Comparison of ENCODE assay signal across 1 cellular context in genomic region chr12:109477185-109477962, GRCh38.
TF ChIP-seq lines count a peak whose summit lies in the region.

A gene with protein sequence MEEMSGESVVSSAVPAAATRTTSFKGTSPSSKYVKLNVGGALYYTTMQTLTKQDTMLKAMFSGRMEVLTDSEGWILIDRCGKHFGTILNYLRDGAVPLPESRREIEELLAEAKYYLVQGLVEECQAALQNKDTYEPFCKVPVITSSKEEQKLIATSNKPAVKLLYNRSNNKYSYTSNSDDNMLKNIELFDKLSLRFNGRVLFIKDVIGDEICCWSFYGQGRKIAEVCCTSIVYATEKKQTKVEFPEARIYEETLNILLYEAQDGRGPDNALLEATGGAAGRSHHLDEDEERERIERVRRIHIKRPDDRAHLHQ (minus strand): TSS chr12:109477300. CDS start chr12:109477262, 38 bp downstream.
A gene with protein sequence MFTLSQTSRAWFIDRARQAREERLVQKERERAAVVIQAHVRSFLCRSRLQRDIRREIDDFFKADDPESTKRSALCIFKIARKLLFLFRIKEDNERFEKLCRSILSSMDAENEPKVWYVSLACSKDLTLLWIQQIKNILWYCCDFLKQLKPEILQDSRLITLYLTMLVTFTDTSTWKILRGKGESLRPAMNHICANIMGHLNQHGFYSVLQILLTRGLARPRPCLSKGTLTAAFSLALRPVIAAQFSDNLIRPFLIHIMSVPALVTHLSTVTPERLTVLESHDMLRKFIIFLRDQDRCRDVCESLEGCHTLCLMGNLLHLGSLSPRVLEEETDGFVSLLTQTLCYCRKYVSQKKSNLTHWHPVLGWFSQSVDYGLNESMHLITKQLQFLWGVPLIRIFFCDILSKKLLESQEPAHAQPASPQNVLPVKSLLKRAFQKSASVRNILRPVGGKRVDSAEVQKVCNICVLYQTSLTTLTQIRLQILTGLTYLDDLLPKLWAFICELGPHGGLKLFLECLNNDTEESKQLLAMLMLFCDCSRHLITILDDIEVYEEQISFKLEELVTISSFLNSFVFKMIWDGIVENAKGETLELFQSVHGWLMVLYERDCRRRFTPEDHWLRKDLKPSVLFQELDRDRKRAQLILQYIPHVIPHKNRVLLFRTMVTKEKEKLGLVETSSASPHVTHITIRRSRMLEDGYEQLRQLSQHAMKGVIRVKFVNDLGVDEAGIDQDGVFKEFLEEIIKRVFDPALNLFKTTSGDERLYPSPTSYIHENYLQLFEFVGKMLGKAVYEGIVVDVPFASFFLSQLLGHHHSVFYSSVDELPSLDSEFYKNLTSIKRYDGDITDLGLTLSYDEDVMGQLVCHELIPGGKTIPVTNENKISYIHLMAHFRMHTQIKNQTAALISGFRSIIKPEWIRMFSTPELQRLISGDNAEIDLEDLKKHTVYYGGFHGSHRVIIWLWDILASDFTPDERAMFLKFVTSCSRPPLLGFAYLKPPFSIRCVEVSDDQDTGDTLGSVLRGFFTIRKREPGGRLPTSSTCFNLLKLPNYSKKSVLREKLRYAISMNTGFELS (plus strand): TSS chr12:109477634. CDS start chr12:109483552, 5,918 bp downstream.

TF ChIP-seq in GM23338, 12 proteins besides CTCF, POLR2A, EP300 and RAD21 (continued from another document):
- TF ChIP-seq, protein P1, sequence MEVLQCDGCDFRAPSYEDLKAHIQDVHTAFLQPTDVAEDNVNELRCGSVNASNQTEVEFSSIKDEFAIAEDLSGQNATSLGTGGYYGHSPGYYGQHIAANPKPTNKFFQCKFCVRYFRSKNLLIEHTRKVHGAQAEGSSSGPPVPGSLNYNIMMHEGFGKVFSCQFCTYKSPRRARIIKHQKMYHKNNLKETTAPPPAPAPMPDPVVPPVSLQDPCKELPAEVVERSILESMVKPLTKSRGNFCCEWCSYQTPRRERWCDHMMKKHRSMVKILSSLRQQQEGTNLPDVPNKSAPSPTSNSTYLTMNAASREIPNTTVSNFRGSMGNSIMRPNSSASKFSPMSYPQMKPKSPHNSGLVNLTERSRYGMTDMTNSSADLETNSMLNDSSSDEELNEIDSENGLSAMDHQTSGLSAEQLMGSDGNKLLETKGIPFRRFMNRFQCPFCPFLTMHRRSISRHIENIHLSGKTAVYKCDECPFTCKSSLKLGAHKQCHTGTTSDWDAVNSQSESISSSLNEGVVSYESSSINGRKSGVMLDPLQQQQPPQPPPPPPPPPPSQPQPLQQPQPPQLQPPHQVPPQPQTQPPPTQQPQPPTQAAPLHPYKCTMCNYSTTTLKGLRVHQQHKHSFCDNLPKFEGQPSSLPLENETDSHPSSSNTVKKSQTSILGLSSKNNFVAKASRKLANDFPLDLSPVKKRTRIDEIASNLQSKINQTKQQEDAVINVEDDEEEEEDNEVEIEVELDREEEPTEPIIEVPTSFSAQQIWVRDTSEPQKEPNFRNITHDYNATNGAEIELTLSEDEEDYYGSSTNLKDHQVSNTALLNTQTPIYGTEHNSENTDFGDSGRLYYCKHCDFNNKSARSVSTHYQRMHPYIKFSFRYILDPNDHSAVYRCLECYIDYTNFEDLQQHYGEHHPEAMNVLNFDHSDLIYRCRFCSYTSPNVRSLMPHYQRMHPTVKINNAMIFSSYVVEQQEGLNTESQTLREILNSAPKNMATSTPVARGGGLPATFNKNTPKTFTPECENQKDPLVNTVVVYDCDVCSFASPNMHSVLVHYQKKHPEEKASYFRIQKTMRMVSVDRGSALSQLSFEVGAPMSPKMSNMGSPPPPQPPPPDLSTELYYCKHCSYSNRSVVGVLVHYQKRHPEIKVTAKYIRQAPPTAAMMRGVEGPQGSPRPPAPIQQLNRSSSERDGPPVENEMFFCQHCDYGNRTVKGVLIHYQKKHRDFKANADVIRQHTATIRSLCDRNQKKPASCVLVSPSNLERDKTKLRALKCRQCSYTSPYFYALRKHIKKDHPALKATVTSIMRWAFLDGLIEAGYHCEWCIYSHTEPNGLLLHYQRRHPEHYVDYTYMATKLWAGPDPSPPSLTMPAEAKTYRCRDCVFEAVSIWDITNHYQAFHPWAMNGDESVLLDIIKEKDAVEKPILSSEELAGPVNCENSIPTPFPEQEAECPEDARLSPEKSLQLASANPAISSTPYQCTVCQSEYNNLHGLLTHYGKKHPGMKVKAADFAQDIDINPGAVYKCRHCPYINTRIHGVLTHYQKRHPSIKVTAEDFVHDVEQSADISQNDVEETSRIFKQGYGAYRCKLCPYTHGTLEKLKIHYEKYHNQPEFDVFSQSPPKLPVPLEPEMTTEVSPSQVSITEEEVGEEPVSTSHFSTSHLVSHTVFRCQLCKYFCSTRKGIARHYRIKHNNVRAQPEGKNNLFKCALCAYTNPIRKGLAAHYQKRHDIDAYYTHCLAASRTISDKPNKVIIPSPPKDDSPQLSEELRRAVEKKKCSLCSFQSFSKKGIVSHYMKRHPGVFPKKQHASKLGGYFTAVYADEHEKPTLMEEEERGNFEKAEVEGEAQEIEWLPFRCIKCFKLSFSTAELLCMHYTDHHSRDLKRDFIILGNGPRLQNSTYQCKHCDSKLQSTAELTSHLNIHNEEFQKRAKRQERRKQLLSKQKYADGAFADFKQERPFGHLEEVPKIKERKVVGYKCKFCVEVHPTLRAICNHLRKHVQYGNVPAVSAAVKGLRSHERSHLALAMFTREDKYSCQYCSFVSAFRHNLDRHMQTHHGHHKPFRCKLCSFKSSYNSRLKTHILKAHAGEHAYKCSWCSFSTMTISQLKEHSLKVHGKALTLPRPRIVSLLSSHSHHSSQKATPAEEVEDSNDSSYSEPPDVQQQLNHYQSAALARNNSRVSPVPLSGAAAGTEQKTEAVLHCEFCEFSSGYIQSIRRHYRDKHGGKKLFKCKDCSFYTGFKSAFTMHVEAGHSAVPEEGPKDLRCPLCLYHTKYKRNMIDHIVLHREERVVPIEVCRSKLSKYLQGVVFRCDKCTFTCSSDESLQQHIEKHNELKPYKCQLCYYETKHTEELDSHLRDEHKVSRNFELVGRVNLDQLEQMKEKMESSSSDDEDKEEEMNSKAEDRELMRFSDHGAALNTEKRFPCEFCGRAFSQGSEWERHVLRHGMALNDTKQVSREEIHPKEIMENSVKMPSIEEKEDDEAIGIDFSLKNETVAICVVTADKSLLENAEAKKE (CRISPR knock-in tag; IDR thresholded peaks at IDR 0.05) = no peak
- TF ChIP-seq POLR2AphosphoS5 (IDR thresholded peaks at IDR 0.05; ENCODE audit: low read depth) (peak; percentile 80), ZNF114 (CRISPR knock-in tag; IDR thresholded peaks at IDR 0.05) (0 out of 2 replicates have a peak, but pooled peaks have one; percentile 62), CREB1 (CRISPR knock-in tag; IDR thresholded peaks at IDR 0.05; ENCODE audit: low read depth) (no peak; the same call in 1 of the 2 replicates), STAT1 (IDR thresholded peaks at IDR 0.05; ENCODE audit: unreplicated experiment) (no peak), EZH2 (IDR thresholded peaks at IDR 0.05; ENCODE audit: low read depth, unreplicated experiment) (no peak), EZH2phosphoT487 (IDR thresholded peaks at IDR 0.05; ENCODE audit: unreplicated experiment) (no peak)
- TF ChIP-seq, protein P2, sequence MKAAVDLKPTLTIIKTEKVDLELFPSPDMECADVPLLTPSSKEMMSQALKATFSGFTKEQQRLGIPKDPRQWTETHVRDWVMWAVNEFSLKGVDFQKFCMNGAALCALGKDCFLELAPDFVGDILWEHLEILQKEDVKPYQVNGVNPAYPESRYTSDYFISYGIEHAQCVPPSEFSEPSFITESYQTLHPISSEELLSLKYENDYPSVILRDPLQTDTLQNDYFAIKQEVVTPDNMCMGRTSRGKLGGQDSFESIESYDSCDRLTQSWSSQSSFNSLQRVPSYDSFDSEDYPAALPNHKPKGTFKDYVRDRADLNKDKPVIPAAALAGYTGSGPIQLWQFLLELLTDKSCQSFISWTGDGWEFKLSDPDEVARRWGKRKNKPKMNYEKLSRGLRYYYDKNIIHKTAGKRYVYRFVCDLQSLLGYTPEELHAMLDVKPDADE (IDR thresholded peaks at IDR 0.05) = peak; percentile 77; the same call in 1 of the 2 replicates
- TF ChIP-seq, protein P3, sequence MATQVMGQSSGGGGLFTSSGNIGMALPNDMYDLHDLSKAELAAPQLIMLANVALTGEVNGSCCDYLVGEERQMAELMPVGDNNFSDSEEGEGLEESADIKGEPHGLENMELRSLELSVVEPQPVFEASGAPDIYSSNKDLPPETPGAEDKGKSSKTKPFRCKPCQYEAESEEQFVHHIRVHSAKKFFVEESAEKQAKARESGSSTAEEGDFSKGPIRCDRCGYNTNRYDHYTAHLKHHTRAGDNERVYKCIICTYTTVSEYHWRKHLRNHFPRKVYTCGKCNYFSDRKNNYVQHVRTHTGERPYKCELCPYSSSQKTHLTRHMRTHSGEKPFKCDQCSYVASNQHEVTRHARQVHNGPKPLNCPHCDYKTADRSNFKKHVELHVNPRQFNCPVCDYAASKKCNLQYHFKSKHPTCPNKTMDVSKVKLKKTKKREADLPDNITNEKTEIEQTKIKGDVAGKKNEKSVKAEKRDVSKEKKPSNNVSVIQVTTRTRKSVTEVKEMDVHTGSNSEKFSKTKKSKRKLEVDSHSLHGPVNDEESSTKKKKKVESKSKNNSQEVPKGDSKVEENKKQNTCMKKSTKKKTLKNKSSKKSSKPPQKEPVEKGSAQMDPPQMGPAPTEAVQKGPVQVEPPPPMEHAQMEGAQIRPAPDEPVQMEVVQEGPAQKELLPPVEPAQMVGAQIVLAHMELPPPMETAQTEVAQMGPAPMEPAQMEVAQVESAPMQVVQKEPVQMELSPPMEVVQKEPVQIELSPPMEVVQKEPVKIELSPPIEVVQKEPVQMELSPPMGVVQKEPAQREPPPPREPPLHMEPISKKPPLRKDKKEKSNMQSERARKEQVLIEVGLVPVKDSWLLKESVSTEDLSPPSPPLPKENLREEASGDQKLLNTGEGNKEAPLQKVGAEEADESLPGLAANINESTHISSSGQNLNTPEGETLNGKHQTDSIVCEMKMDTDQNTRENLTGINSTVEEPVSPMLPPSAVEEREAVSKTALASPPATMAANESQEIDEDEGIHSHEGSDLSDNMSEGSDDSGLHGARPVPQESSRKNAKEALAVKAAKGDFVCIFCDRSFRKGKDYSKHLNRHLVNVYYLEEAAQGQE (IDR thresholded peaks at IDR 0.05; ENCODE audit: unreplicated experiment) = no peak
